28 cellular contexts compared by ENCODE assay signal in the genomic region with DNA sequence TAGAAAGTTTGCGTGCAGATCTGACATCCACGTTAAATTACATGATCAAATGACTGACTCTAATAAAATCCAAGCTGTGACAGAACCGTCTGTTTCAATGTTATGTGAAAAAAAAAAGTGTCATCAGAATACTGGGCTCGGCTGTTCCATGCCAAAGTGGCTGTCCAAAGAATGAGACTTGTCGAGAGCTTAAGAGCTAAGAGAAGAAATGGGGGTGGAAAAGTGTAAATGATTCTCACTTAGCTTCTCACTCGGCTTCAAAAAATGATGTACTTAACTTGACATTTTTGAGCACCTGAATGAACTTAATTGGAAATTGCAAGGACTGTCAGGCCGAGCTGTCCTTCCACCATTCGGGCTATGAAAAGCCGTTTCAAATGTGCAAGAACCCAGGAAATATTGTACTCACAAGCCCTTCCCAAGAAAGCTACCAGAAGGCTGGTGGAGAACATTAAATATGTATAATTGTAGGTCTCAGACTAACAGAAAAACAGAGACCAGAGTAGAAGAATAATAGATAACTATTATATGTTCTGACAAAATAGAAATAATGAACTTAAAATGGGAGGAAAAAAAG.
"Had no signal": no experiment of that assay in that cellular context is flagged by ENCODE, and none has a peak within 500 bp of the region (broad histone marks: within the 10 kb centered on the region; RNA-seq: fewer than 3 reads in every experiment).

No MANE protein-coding gene starts in this region.

- H3K27ac Mint-ChIP-seq: mesothelial cell of epicardium; natural killer cell; nephron progenitor cell; progenitor cell of endocrine pancreas; stimulated activated naive B cell treated with anti-CD40 and anti-IgM and Interleukin-4, amounts not matched to agents 10 μg/mL and 1 μg/mL and 100 μg/mL, for 72 hours; type B pancreatic cell had no signal

- H3K9me3 ChIP-seq: left lung, ovary, stomach, suprapubic skin, thoracic aorta, uterus had no signal

- H3K27ac ChIP-seq: heart left ventricle, left lung, lower lobe of right lung, ovary, skin epidermis, stomach, suprapubic skin, thoracic aorta, tibial artery, uterus had no signal

- H3K36me3 ChIP-seq: heart left ventricle, left lung, lower lobe of right lung, ovary, stomach, suprapubic skin, thoracic aorta, tibial artery, uterus had no signal

- DNase-seq: heart left ventricle; hypothalamus; left colon; left lung; lower lobe of right lung; mammary epithelial cell; mesenchymal stem cell; naive B cell; natural killer cell; nephron progenitor cell; ovary; right cardiac atrium; stimulated activated CD4-positive, alpha-beta T cell treated with anti-CD3 and anti-CD28 coated beads, Interleukin-12 subunit alpha, Interleukin-12 subunit beta, amount 100 ng/mL, for 4 hours; stimulated activated CD4-positive, alpha-beta T cell treated with anti-CD3 and anti-CD28 coated beads, Interleukin-15, amount 100 ng/mL, for 24 hours; stimulated activated CD4-positive, alpha-beta T cell treated with anti-CD3 and anti-CD28 coated beads, Interleukin-2, amount 100 ng/mL, for 24 hours; stimulated activated CD4-positive, alpha-beta T cell treated with anti-CD3 and anti-CD28 coated beads, Interleukin-4, amount 100 ng/mL, for 1 hour; stimulated activated naive B cell treated with anti-CD40 and anti-IgM and Interleukin-4, amounts not matched to agents 10 μg/mL and 1 μg/mL and 100 μg/mL, for 72 hours; stimulated activated naive CD8-positive, alpha-beta T cell treated with anti-CD3 and anti-CD28 coated beads, Interleukin-15, Interleukin-2, amounts not matched to agents 100 U/mL and 50 U/mL, for 24 hours; stomach; tibial artery; uterus had no signal

- H3K9me3 Mint-ChIP-seq: natural killer cell had no signal

- ATAC-seq: heart left ventricle; left colon; left lung; lower lobe of right lung; natural killer cell; right cardiac atrium; sciatic nerve; stimulated activated naive B cell treated with anti-CD40 and anti-IgM and Interleukin-4, amounts not matched to agents 10 μg/mL and 1 μg/mL and 100 μg/mL, for 72 hours; stimulated activated naive CD8-positive, alpha-beta T cell treated with anti-CD3 and anti-CD28 coated beads, Interleukin-15, Interleukin-2, amounts not matched to agents 100 U/mL and 50 U/mL, for 24 hours had no signal

- H3K4me3 Mint-ChIP-seq: mesothelial cell of epicardium; naive B cell; natural killer cell; nephron progenitor cell; stimulated activated naive B cell treated with anti-CD40 and anti-IgM and Interleukin-4, amounts not matched to agents 10 μg/mL and 1 μg/mL and 100 μg/mL, for 72 hours; type B pancreatic cell had no signal

- H3K4me1 ChIP-seq: heart left ventricle, left lung, lower lobe of right lung, stomach, suprapubic skin, tibial artery, uterus had no signal

- H3K27me3 ChIP-seq: ovary, uterus had no signal

- H3K4me3 ChIP-seq: heart left ventricle, left lung, lower lobe of right lung, ovary, skin epidermis, stomach, suprapubic skin, thoracic aorta, tibial artery, uterus had no signal

- H3K27me3 Mint-ChIP-seq: progenitor cell of endocrine pancreas had no signal

- H3K36me3 Mint-ChIP-seq: mesothelial cell of epicardium; naive B cell; natural killer cell; stimulated activated naive B cell treated with anti-CD40 and anti-IgM and Interleukin-4, amounts not matched to agents 10 μg/mL and 1 μg/mL and 100 μg/mL, for 72 hours; type B pancreatic cell had no signal

- H3K4me1 Mint-ChIP-seq: mesothelial cell of epicardium; naive B cell; natural killer cell; nephron progenitor cell; stimulated activated naive B cell treated with anti-CD40 and anti-IgM and Interleukin-4, amounts not matched to agents 10 μg/mL and 1 μg/mL and 100 μg/mL, for 72 hours had no signal
